ENCODE assay signal across 15 cellular contexts in genomic region chr1:81435175-81435574, GRCh38.
DNase-seq lines count a peak whose midpoint lies in the region; ATAC-seq and TF ChIP-seq lines count a peak whose summit lies in the region.
"Had no signal": no experiment of that assay in that cellular context is flagged by ENCODE, and none has a peak within 500 bp of the region (broad histone marks: within the 10 kb centered on the region; RNA-seq: fewer than 3 reads in every experiment).

No MANE protein-coding gene starts in this region.

- no peaks in the 10 kb centered on the region for H3K36me3 ChIP-seq in IMR-90 (ENCODE audit: control insufficient read depth, insufficient read depth, low read length)
- H3K36me3 ChIP-seq in smooth muscle cell (ENCODE audit: low read depth) = no peaks in the 10 kb centered on the region
- H3K36me3 ChIP-seq: BLaER1 treated with 17β-estradiol and CSF1 and Interleukin-3, amounts not matched to agents 10 nM and 100 nM had no signal

- H2BK20ac ChIP-seq in IMR-90 (ENCODE audit: low read depth, low read length) = no peak overlapping the region

- in situ Hi-C loops in IMR-90 (cut with MboI; ENCODE audit: low sequenced_read_pairs) = no loop called here

- DNase-seq in CD1c-positive myeloid dendritic cell (ENCODE audit: extremely low spot score) = peak; percentile 39
- DNase-seq in IMR-90 = peak; percentile 7
- DNase-seq in fibroblast of villous mesenchyme (ENCODE audit: low read depth) = peak; percentile 49
- DNase-seq in smooth muscle cell (lab: John Stamatoyannopoulos, UW; ENCODE audit: unreplicated experiment) = no peak
- no peak for DNase-seq in coronary artery (ENCODE audit: low spot score)
- DNase-seq in CD4-positive, alpha-beta T cell = no peak
- DNase-seq: ACHN; CD8-positive, alpha-beta T cell; COR-L47; DMS153; GF-D8; GM23248 had no signal

- ATAC-seq in IMR-90 (ENCODE audit: low read depth) (no peak), GM18858 (IDR thresholded peaks at IDR 0.05; ENCODE audit: unreplicated experiment) (no peak)
- no peak for ATAC-seq in CD4-positive, alpha-beta T cell (ENCODE audit: poor library complexity)
- ATAC-seq: CD8-positive, alpha-beta T cell; HCT116 had no signal

- intact Hi-C loops in IMR-90 (cut with micrococcal nuclease) = no loop called here
- intact Hi-C loops in CD4-positive, alpha-beta T cell (cut with DNase I, micrococcal nuclease) = no loop called here

- no peak overlapping the region for H3K18ac ChIP-seq in IMR-90 (ENCODE audit: low read depth, low read length)

- H2BK5ac ChIP-seq in IMR-90 (ENCODE audit: low read depth, low read length, poor library complexity, severe bottlenecking) = no peak overlapping the region

- TF ChIP-seq CTCF in IMR-90 (conservative IDR thresholded peaks at IDR 0.05; ENCODE audit: low read depth, low read length) = no peak
- TF ChIP-seq CTCF in fibroblast of villous mesenchyme (IDR thresholded peaks at IDR 0.05; ENCODE audit: insufficient read depth, low read depth, low read length) = no peak
- no peak for TF ChIP-seq CTCF in smooth muscle cell (IDR thresholded peaks at IDR 0.05; ENCODE audit: borderline replicate concordance, insufficient read depth, poor library complexity, severe bottlenecking)
- no peak for TF ChIP-seq CTCF in coronary artery (IDR thresholded peaks at IDR 0.05)
- TF ChIP-seq CTCF in CD4-positive, alpha-beta T cell (IDR thresholded peaks at IDR 0.05) = no peak

- no peak overlapping the region for H3K4me2 ChIP-seq in IMR-90 (ENCODE audit: low read depth, low read length)
- H3K4me2 ChIP-seq in smooth muscle cell = no peak overlapping the region

- H3K27ac Mint-ChIP-seq in CD4-positive, alpha-beta T cell = no peak overlapping the region
- H3K27ac Mint-ChIP-seq: CD8-positive, alpha-beta T cell had no signal

- POLR2A ChIA-PET in IMR-90 (lab: Charles Lee; ENCODE audit: unreplicated experiment) = no interaction called here
- POLR2A ChIA-PET in CD4-positive, alpha-beta T cell (lab: Charles Lee) = no interaction called here

- H3K9me1 ChIP-seq in IMR-90 (ENCODE audit: insufficient read depth, low read length) = no peaks in the 10 kb centered on the region

- H2BK15ac ChIP-seq in IMR-90 (ENCODE audit: low read depth, low read length) = no peak overlapping the region

- no TSS peak for BruUV-seq in IMR-90 (replicated peaks; lab: Mats Ljungman, UMichigan)

- H3K27me3 Mint-ChIP-seq in CD4-positive, alpha-beta T cell = no peaks in the 10 kb centered on the region

- H2BK120ac ChIP-seq in IMR-90 (ENCODE audit: low read depth, low read length) = no peak overlapping the region

- TF ChIP-seq POLR2A in IMR-90 (IDR thresholded peaks at IDR 0.05; ENCODE audit: low read depth, low read length) = no peak

- H3K4me1 ChIP-seq in IMR-90 (ENCODE audit: control insufficient read depth, insufficient read depth, low read length) (no peaks in the 10 kb centered on the region), smooth muscle cell (ENCODE audit: low read depth) (peaks cover 30% of the 10 kb centered on the region)

- WGBS in IMR-90 (ENCODE audit: extremely low coverage in 2 of 2, insufficient read length in 1 of 2), 2 experiments = no CpG with 5 or more reads among the region's 1 CpG
- 22% methylated on average over 1 of the region's 1 CpG for WGBS in smooth muscle cell (ENCODE audit: low lambda C conversion rate)

- no peak overlapping the region for H3K27ac ChIP-seq in IMR-90 (ENCODE audit: insufficient read depth, low read length)
- peak overlapping the region; percentile 22 for H3K27ac ChIP-seq in smooth muscle cell (ENCODE audit: low read depth)
- no peak overlapping the region for H3K27ac ChIP-seq in coronary artery
- H3K27ac ChIP-seq in CD4-positive, alpha-beta T cell (ENCODE audit: low read depth, low read length) = no peak overlapping the region
- H3K27ac ChIP-seq: GM23248 had no signal

- H2AK5ac ChIP-seq in IMR-90 (ENCODE audit: low read depth, low read length) = no peak overlapping the region

- no peak overlapping the region for H3K9ac ChIP-seq in IMR-90 (ENCODE audit: low read depth, low read length)
- H3K9ac ChIP-seq in smooth muscle cell (ENCODE audit: low read depth) = no peak overlapping the region
- H3K9ac ChIP-seq: GM23248 had no signal

- CTCF ChIA-PET in IMR-90 (lab: Yijun Ruan, JAX) = no interaction called here
- CTCF ChIA-PET in CD4-positive, alpha-beta T cell (lab: Charles Lee) = no interaction called here

- no peak overlapping the region for H4K5ac ChIP-seq in IMR-90 (ENCODE audit: low read depth, low read length)

- no peak overlapping the region for H4K91ac ChIP-seq in IMR-90 (ENCODE audit: insufficient read depth, low read depth, low read length)

- H4K8ac ChIP-seq in IMR-90 (ENCODE audit: low read depth in 2 of 2, low read length in 2 of 2) = no peak overlapping the region

- H3K4me3 Mint-ChIP-seq in CD4-positive, alpha-beta T cell = no peak overlapping the region
- H3K4me3 Mint-ChIP-seq: CD8-positive, alpha-beta T cell had no signal

- TF ChIP-seq RAD21 in IMR-90 (IDR thresholded peaks at IDR 0.05; ENCODE audit: low read length) = no peak

- H3K56ac ChIP-seq in IMR-90 (ENCODE audit: extremely low read depth, insufficient read depth, low read length) = no peak overlapping the region

- no peaks in the 10 kb centered on the region for H3K27me3 ChIP-seq in IMR-90 (ENCODE audit: control insufficient read depth, insufficient read depth, low read length)
- no peaks in the 10 kb centered on the region for H3K27me3 ChIP-seq in smooth muscle cell (ENCODE audit: low read depth)
- H3K27me3 ChIP-seq in CD4-positive, alpha-beta T cell (ENCODE audit: control insufficient read depth, insufficient read depth, low read length) = no peaks in the 10 kb centered on the region
- H3K27me3 ChIP-seq: BLaER1 treated with 17β-estradiol and CSF1 and Interleukin-3, amounts not matched to agents 10 nM and 100 nM had no signal

- dilution Hi-C loops in IMR-90 (cut with HindIII; ENCODE audit: low sequenced_read_pairs, unreplicated experiment) = no loop called here

- no peak overlapping the region for H3K23ac ChIP-seq in IMR-90 (ENCODE audit: low read depth, low read length)

- no peaks in the 10 kb centered on the region for H3K4me1 Mint-ChIP-seq in CD4-positive, alpha-beta T cell (ENCODE audit: low read depth)

- H4K20me1 ChIP-seq in IMR-90 (ENCODE audit: insufficient read depth, low read length) (no peaks in the 10 kb centered on the region), smooth muscle cell (ENCODE audit: low read depth) (no peaks in the 10 kb centered on the region)
- H4K20me1 ChIP-seq: BLaER1 treated with 17β-estradiol and CSF1 and Interleukin-3, amounts not matched to agents 10 nM and 100 nM had no signal

- no peaks in the 10 kb centered on the region for H3K79me1 ChIP-seq in IMR-90 (ENCODE audit: low read depth in 1 of 2, low read length in 2 of 2)

- H3K9me3 Mint-ChIP-seq in CD4-positive, alpha-beta T cell = no peaks in the 10 kb centered on the region
- H3K9me3 Mint-ChIP-seq: CD8-positive, alpha-beta T cell had no signal

- H3K4ac ChIP-seq in IMR-90 (ENCODE audit: low read depth, low read length) = no peak overlapping the region

- H2AFZ ChIP-seq in IMR-90 (replicated peaks; ENCODE audit: low read length, poor library complexity) = no peak overlapping the region
- H2AFZ ChIP-seq in smooth muscle cell (ENCODE audit: low read depth) = peak overlapping the region; percentile 3
- H2AFZ ChIP-seq: GM23248 had no signal

- H3K36me3 Mint-ChIP-seq in CD4-positive, alpha-beta T cell (ENCODE audit: low read depth) = no peaks in the 10 kb centered on the region
- H3K36me3 Mint-ChIP-seq: CD8-positive, alpha-beta T cell had no signal

- H3K4me3 ChIP-seq in IMR-90 (ENCODE audit: insufficient read depth, low read depth, low read length) (no peak overlapping the region), fibroblast of villous mesenchyme (ENCODE audit: low read depth, low read length) (no peak overlapping the region), smooth muscle cell (no peak overlapping the region), coronary artery (no peak overlapping the region)
- H3K4me3 ChIP-seq: BLaER1 treated with 17β-estradiol and CSF1 and Interleukin-3, amounts not matched to agents 10 nM and 100 nM; GM23248 had no signal

- H3K9me3 ChIP-seq in IMR-90 (ENCODE audit: control insufficient read depth, insufficient read depth, low read length) = no peaks in the 10 kb centered on the region
- no peaks in the 10 kb centered on the region for H3K9me3 ChIP-seq in smooth muscle cell (replicated peaks; ENCODE audit: low read depth)
- H3K9me3 ChIP-seq in CD4-positive, alpha-beta T cell (ENCODE audit: control insufficient read depth, low read length) = no peaks in the 10 kb centered on the region

- H3F3A ChIP-seq in smooth muscle cell (ENCODE audit: low read depth) = no peaks in the 10 kb centered on the region

- H3K79me2 ChIP-seq in smooth muscle cell (ENCODE audit: low read depth) = no peaks in the 10 kb centered on the region

- H2AK9ac ChIP-seq in IMR-90 (replicated peaks; ENCODE audit: low read depth, low read length, poor library complexity) = no peak overlapping the region

- H3K14ac ChIP-seq in IMR-90 (replicated peaks; ENCODE audit: low read depth, low read length) = no peak overlapping the region

TF ChIP-seq in IMR-90, 13 proteins besides CTCF, POLR2A, EP300 and RAD21:
- TF ChIP-seq CHD1 (IDR thresholded peaks at IDR 0.05; ENCODE audit: low read depth, low read length) (no peak), BHLHE40 (IDR thresholded peaks at IDR 0.05; ENCODE audit: low read depth, low read length) (no peak), MAFK (IDR thresholded peaks at IDR 0.05; ENCODE audit: low read depth, low read length) (no peak), FOS (IDR thresholded peaks at IDR 0.05; ENCODE audit: low read depth, low read length) (no peak), SMC3 (IDR thresholded peaks at IDR 0.05; ENCODE audit: low read depth, low read length) (no peak), CEBPB (IDR thresholded peaks at IDR 0.05; ENCODE audit: low read depth, low read length) (no peak), RCOR1 (IDR thresholded peaks at IDR 0.05; ENCODE audit: insufficient replicate concordance, low read length) (no peak), MAZ (IDR thresholded peaks at IDR 0.05; ENCODE audit: borderline replicate concordance, low read depth, low read length) (no peak)

Comparison
In these comparisons a context has a peak if more than half of its experiments do, and no peak if none do; other contexts are left out.
1. DNase-seq: peak in CD1c-positive myeloid dendritic cell (single experiment), IMR-90 (single experiment) and fibroblast of villous mesenchyme (single experiment); none in smooth muscle cell (single experiment), coronary artery (single experiment) and CD4-positive, alpha-beta T cell (0 of 10).